Comparison of ENCODE assay signal across 28 cellular contexts in genomic region chr6:115362234-115362633, GRCh38.
DNase-seq lines count a peak whose midpoint lies in the region; ATAC-seq, FAIRE-seq and TF ChIP-seq lines count a peak whose summit lies in the region.
"Had no signal": no experiment of that assay in that cellular context is flagged by ENCODE, and none has a peak within 500 bp of the region (broad histone marks: within the 10 kb centered on the region; RNA-seq: fewer than 3 reads in every experiment).

No MANE protein-coding gene starts in this region.

- H3K4me3 ChIP-seq in kidney (ENCODE audit: low read length in 2 of 2), result no peak overlapping the region
- H3K4me3 ChIP-seq in heart left ventricle, result no peak overlapping the region
- no peak overlapping the region for H3K4me3 ChIP-seq in WERI-Rb-1 (ENCODE audit: low read depth, low read length)
- H3K4me3 ChIP-seq: BLaER1, GM23338, K562 had no signal

- H3K27ac ChIP-seq in kidney (ENCODE audit: low read depth in 2 of 2, low read length in 2 of 2), result no peak overlapping the region
- no peak overlapping the region for H3K27ac ChIP-seq in heart left ventricle
- no peak overlapping the region for H3K27ac ChIP-seq in WERI-Rb-1
- H3K27ac ChIP-seq: 22Rv1, BLaER1, HL-60 had no signal

- ATAC-seq in GM18511 (IDR thresholded peaks at IDR 0.05; ENCODE audit: unreplicated experiment) (peak; percentile 50), GM19043 (IDR thresholded peaks at IDR 0.05; ENCODE audit: low read depth, unreplicated experiment) (peak; percentile 38), HG02981 (IDR thresholded peaks at IDR 0.05; ENCODE audit: unreplicated experiment) (peak; percentile 56), HG03520 (IDR thresholded peaks at IDR 0.05; ENCODE audit: unreplicated experiment) (peak; percentile 45), heart left ventricle (no peak)
- ATAC-seq: GM23338, HepG2, K562, Panc1, SK-N-SH treated with all-trans-retinoic acid at 6 μM for 48 hours had no signal

- H3K36me3 ChIP-seq in kidney (ENCODE audit: control insufficient read depth in 1 of 2, insufficient read depth in 2 of 2, low read length in 2 of 2) (no peaks in the 10 kb centered on the region), heart left ventricle (no peaks in the 10 kb centered on the region), WERI-Rb-1 (no peaks in the 10 kb centered on the region)
- H3K36me3 ChIP-seq: BLaER1 had no signal

- TF ChIP-seq CTCF in kidney (IDR thresholded peaks at IDR 0.05; ENCODE audit: borderline replicate concordance, extremely low read depth, insufficient read depth) (no peak), heart left ventricle (IDR thresholded peaks at IDR 0.05) (no peak), WERI-Rb-1 (IDR thresholded peaks at IDR 0.05; ENCODE audit: low read depth, low read length) (no peak)

- no peaks in the 10 kb centered on the region for H3K27me3 ChIP-seq in heart left ventricle
- H3K27me3 ChIP-seq in WERI-Rb-1 (ENCODE audit: insufficient read depth, low read depth, severe bottlenecking), result no peaks in the 10 kb centered on the region
- H3K27me3 ChIP-seq: BLaER1 had no signal

- intact Hi-C loops in kidney (cut with DNase I) (no loop called here), heart left ventricle (cut with DNase I) (no loop called here)

- H3K4me1 ChIP-seq in kidney (ENCODE audit: control insufficient read depth in 1 of 2, insufficient read depth in 1 of 2, low read depth in 1 of 2, low read length in 2 of 2), result no peaks in the 10 kb centered on the region
- no peaks in the 10 kb centered on the region for H3K4me1 ChIP-seq in heart left ventricle
- H3K4me1 ChIP-seq: BLaER1 had no signal

- no peak for FAIRE-seq in kidney (lab: Jason Lieb, UNC)
- FAIRE-seq: HepG2, K562 had no signal

- DNase-seq in hypothalamus (lab: John Stamatoyannopoulos, UW) (no peak), kidney (no peak), heart left ventricle (no peak), WERI-Rb-1 (no peak)
- DNase-seq: ACHN; CD4-positive, alpha-beta T cell; COR-L47; DMS79; HCEC 1CT; NCI-H1092 treated with DMSO at 0.1 percent for 48 hours; NCI-H1436 treated with DMSO at 0.1 percent for 48 hours; NCI-H1930; NCI-H2227 treated with DMSO at 0.1 percent for 48 hours; NCI-H524; NCI-H774; NK-92 treated with Interleukin-12 subunit alpha and Interleukin-12 subunit beta, amount 100 ng/mL, for 24 hours had no signal

- H3K9ac ChIP-seq in kidney (ENCODE audit: low read length in 2 of 2), result no peak overlapping the region
- H3K9ac ChIP-seq: BLaER1 had no signal

- WGBS in heart left ventricle, 4 donors, result 77 to 92% (median 85%) methylated on average over 1 of the region's 1 CpG

- no peak for TF ChIP-seq POLR2A in heart left ventricle (IDR thresholded peaks at IDR 0.05)

- no peaks in the 10 kb centered on the region for H3K9me3 ChIP-seq in kidney (ENCODE audit: control insufficient read depth in 1 of 2, low read length in 2 of 2)
- peaks cover 0 to 9% (median 0%) of the 10 kb centered on the region in 12 donors for H3K9me3 ChIP-seq in heart left ventricle
- no peaks in the 10 kb centered on the region for H3K9me3 ChIP-seq in WERI-Rb-1 (ENCODE audit: severe bottlenecking)

Comparison
In these comparisons a context has a peak if more than half of its experiments do, and no peak if none do; other contexts are left out.
1. ATAC-seq: peak in GM18511 (single experiment), GM19043 (single experiment), HG02981 (single experiment) and HG03520 (single experiment); none in heart left ventricle (0 of 4).